9 cellular contexts compared by ENCODE assay signal in the genomic region with DNA sequence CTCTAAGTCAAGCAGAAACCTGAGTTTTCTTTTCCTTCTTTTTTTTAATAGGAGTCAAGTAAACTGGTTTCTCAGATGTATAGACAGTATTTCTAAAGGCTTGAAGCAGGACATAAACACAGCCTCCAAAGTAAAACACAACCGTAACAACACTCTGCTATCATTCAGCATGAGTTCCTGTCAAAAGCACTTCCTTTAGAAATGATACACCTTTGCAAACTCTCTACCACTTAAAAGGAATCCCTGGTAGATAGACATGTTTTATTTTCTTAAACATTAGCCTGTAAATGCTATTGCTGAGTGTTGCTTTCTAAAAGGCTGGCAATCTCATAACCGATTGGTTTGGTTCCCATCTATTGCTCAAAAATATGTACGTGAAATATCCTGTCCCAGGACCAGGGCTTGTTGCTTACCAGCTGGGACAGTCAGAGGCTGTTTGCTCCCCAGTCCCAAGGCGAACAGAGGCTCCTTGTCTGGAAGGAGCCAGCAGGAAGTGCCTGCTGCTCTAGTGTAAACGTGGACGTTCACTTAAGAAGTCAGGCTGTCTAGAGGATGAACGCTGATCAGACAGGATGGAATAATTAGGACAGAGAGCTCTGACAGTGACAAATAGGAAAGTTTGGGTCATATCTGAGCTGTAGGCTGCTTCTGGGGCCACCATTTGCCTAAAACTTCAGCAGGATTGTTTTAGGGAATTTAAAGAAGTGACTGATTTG.
A peak's percentile ranks its signal among the peaks of the same experiment; 100 is the strongest.
DNase-seq lines count a peak whose midpoint lies in the region; ATAC-seq and TF ChIP-seq lines count a peak whose summit lies in the region.
"Had no signal": no experiment of that assay in that cellular context is flagged by ENCODE, and none has a peak within 500 bp of the region (broad histone marks: within the 10 kb centered on the region; RNA-seq: fewer than 3 reads in every experiment).

No MANE protein-coding gene starts in this region.

- peak overlapping the region; percentile 68 for H3K4me3 Mint-ChIP-seq in activated T-cell treated with anti-CD3 and anti-CD28 coated beads, Interleukin-2, amount 50 U/mL, for 24 hours

- peak overlapping the region; percentile 83 for H2AFZ ChIP-seq in mammary epithelial cell (ENCODE audit: low read depth, low read length)

- H3K27me3 Mint-ChIP-seq in activated T-cell treated with anti-CD3 and anti-CD28 coated beads, Interleukin-2, amount 50 U/mL, for 24 hours, result no peaks in the 10 kb centered on the region

- DNase-seq in activated T-cell treated with anti-CD3 and anti-CD28 coated beads, Interleukin-2, amount 50 U/mL, for 24 hours, result no peak
- DNase-seq in activated T-cell treated with anti-CD3 and anti-CD28 coated beads for 4 hours (no peak), mammary epithelial cell (peak; percentile 70), kidney tubule cell (ENCODE audit: low spot score) (peak; percentile 16), stomach (peak; percentile 52), cerebellar nuclear complex (lab: John Stamatoyannopoulos, UW) (no peak), NCI-H2029 treated with DMSO at 0.1 percent for 48 hours (lab: John Stamatoyannopoulos, UW) (no peak)
- DNase-seq: AML-193 had no signal

- H3K4me1 ChIP-seq in mammary epithelial cell (ENCODE audit: insufficient read depth, low read length) (peaks cover 3% of the 10 kb centered on the region), stomach (peaks cover 4 to 30% (median 14%) of the 10 kb centered on the region in 4 donors)

- H4K20me1 ChIP-seq in mammary epithelial cell (ENCODE audit: insufficient read depth, low read length), result no peaks in the 10 kb centered on the region

- H3K27me3 ChIP-seq in mammary epithelial cell (ENCODE audit: insufficient read depth, low read length) (no peaks in the 10 kb centered on the region), stomach (no peaks in the 10 kb centered on the region)

- no peaks in the 10 kb centered on the region for H3K9me3 Mint-ChIP-seq in activated T-cell treated with anti-CD3 and anti-CD28 coated beads, Interleukin-2, amount 50 U/mL, for 24 hours

- no peak overlapping the region for H3K4me2 ChIP-seq in mammary epithelial cell (ENCODE audit: insufficient read depth, low read depth, low read length)

- ATAC-seq in GM18868 (IDR thresholded peaks at IDR 0.05; ENCODE audit: unreplicated experiment), result no peak

- no peaks in the 10 kb centered on the region for H3K36me3 Mint-ChIP-seq in activated T-cell treated with anti-CD3 and anti-CD28 coated beads, Interleukin-2, amount 50 U/mL, for 24 hours (ENCODE audit: low read depth)

- intact Hi-C loops in mammary epithelial cell (cut with micrococcal nuclease), result no loop called here
- intact Hi-C loops in stomach (cut with DNase I; ENCODE audit: low total_unique reads), result no loop called here

- H3K36me3 ChIP-seq in mammary epithelial cell (ENCODE audit: insufficient read depth, low read length), result no peaks in the 10 kb centered on the region
- no peaks in the 10 kb centered on the region for H3K36me3 ChIP-seq in stomach

- H3K27ac Mint-ChIP-seq in activated T-cell treated with anti-CD3 and anti-CD28 coated beads, Interleukin-2, amount 50 U/mL, for 24 hours, result peak overlapping the region; percentile 90

- in situ Hi-C loops in mammary epithelial cell (cut with MboI; ENCODE audit: low sequenced_read_pairs in 2 of 2), result no loop called here

- H3K27ac ChIP-seq in mammary epithelial cell (ENCODE audit: insufficient read depth, low read depth, low read length) (no peak overlapping the region), stomach (peak overlapping the region in 3 of 5 donors; percentile 37 to 75 (median 56))

- dilution Hi-C loops in mammary epithelial cell (cut with HindIII; ENCODE audit: low sequenced_read_pairs), result no loop called here

- no peak for TF ChIP-seq CTCF in mammary epithelial cell (conservative IDR thresholded peaks at IDR 0.05 in 1 of 2, IDR thresholded peaks at IDR 0.05 in 1 of 2; ENCODE audit: extremely low read depth in 1 of 2, insufficient read depth in 1 of 2, low read depth in 1 of 2, low read length in 2 of 2)
- no peak for TF ChIP-seq CTCF in stomach (IDR thresholded peaks at IDR 0.05)

- BruUV-seq in mammary epithelial cell (replicated peaks; lab: Mats Ljungman, UMichigan), result no TSS peak

- H3K9me3 ChIP-seq in mammary epithelial cell (replicated peaks; ENCODE audit: insufficient read depth, low read length), result no peaks in the 10 kb centered on the region
- H3K9me3 ChIP-seq in stomach, result no peaks in the 10 kb centered on the region

- no peak overlapping the region for H3K9ac ChIP-seq in mammary epithelial cell (ENCODE audit: insufficient read depth, low read length)

- no peaks in the 10 kb centered on the region for H3K79me2 ChIP-seq in mammary epithelial cell (ENCODE audit: insufficient read depth, low read length)

- TF ChIP-seq EP300 in stomach (IDR thresholded peaks at IDR 0.05), result no peak

- CTCF ChIA-PET in mammary epithelial cell (lab: Charles Lee; ENCODE audit: low non-redundant PET), result no interaction called here

- no peak for TF ChIP-seq POLR2A in stomach (IDR thresholded peaks at IDR 0.05)

- WGBS in mammary epithelial cell (ENCODE audit: low coverage, missing lambda C conversion rate), result 42% methylated on average over 7 of the region's 7 CpGs
- WGBS in stomach, 5 donors, result 15 to 30% (median 23%) methylated on average over 7 of the region's 7 CpGs

- H3K4me1 Mint-ChIP-seq in activated T-cell treated with anti-CD3 and anti-CD28 coated beads, Interleukin-2, amount 50 U/mL, for 24 hours (ENCODE audit: low read depth), result peaks cover 34% of the 10 kb centered on the region

- H3K4me3 ChIP-seq in mammary epithelial cell (replicated peaks in 1 of 3; ENCODE audit: insufficient read depth in 1 of 3, low read depth in 2 of 3, low read length in 3 of 3) (no peak overlapping the region), stomach (no peak overlapping the region)

Comparison
In these comparisons a context has a peak if more than half of its experiments do, and no peak if none do; other contexts are left out.
1. DNase-seq: peak in mammary epithelial cell (single experiment), kidney tubule cell (single experiment) and stomach (single experiment); none in activated T-cell treated with anti-CD3 and anti-CD28 coated beads, Interleukin-2, amount 50 U/mL, for 24 hours (single experiment), activated T-cell treated with anti-CD3 and anti-CD28 coated beads for 4 hours (single experiment), cerebellar nuclear complex (0 of 2) and NCI-H2029 treated with DMSO at 0.1 percent for 48 hours (single experiment).